Comparison of ENCODE assay signal across 8 cellular contexts in the genomic region with DNA sequence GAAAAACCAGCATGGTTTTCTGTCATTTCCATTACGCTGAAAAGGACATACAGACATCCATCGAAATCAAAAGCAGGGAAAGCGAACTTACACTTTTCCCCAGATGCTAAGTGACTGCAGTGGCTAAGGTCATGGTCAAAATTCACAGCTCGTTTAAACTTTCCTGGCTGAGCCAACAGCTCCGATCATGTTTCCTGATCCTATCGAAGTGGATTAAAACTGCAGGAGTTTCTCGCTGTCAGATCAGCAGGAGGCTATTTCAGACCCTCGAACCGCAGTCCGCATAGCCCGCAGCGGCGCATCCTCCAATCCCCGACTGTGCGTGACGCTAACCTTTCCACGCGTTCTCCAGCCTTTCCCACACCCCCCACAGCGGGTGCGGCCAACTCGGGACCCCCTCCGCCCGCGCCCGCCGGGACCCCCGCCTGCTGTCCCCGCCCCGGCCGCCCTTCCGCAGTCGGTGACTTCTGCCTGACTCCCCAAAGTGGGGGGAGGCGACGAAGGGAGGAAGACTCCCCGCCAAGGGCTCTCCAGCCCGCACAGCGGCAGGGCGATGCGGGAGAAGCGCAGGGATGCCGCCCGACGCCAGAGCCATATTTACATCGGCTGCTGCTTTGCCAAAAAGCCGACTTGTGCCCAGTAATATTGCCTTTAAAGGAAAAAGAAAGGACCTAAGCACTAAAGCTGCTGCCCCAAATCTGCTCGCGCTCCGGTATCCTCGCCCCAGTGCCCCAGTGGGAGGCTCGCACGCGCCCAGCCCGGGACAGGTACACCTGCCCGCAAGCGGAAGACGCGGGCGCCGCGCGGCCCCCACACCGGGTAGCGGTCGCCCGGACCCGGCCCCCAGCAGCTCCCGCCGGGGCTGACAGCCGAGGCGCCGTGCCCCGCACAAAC. TPM values are rescaled to one million over a fixed set of nuclear protein-coding genes. Genes with fewer than 3 reads are reported as not detected.
DNase-seq lines count a peak whose midpoint lies in the region; ATAC-seq and TF ChIP-seq lines count a peak whose summit lies in the region.

No MANE protein-coding gene starts in this region.

- WGBS in thymus = under 1% methylated on average over 72 of the region's 72 CpGs

- peak overlapping the region; percentile 88 for H3K4me3 Mint-ChIP-seq in activated CD8-positive, alpha-beta T cell treated with anti-CD3 and anti-CD28 coated beads, Interleukin-2, amount 10 ng/mL, durations not matched to agents 7 days and 5 days

- peak overlapping the region; percentile 86 for H3K27ac Mint-ChIP-seq in activated CD8-positive, alpha-beta T cell treated with anti-CD3 and anti-CD28 coated beads, Interleukin-2, amount 10 ng/mL, durations not matched to agents 7 days and 5 days

- H3K9me3 ChIP-seq in KOPT-K1 (ENCODE audit: insufficient read depth, low read length, poor library complexity, severe bottlenecking) = no peaks in the 10 kb centered on the region
- H3K9me3 ChIP-seq in thymus (ENCODE audit: control insufficient read depth) = no peaks in the 10 kb centered on the region

- H3K36me3 Mint-ChIP-seq in activated CD8-positive, alpha-beta T cell treated with anti-CD3 and anti-CD28 coated beads, Interleukin-2, amount 10 ng/mL, durations not matched to agents 7 days and 5 days (ENCODE audit: low read depth) = peaks cover 37% of the 10 kb centered on the region

- DNase-seq in CD1c-positive myeloid dendritic cell (ENCODE audit: extremely low spot score) (peak; percentile 42), epithelial cell of esophagus (ENCODE audit: low read depth) (no peak), myocyte (ENCODE audit: low read depth) (peak; percentile 57), NCI-H2029 (lab: John Stamatoyannopoulos, UW) (no peak)
- DNase-seq in activated CD8-positive, alpha-beta T cell treated with anti-CD3 and anti-CD28 coated beads, Interleukin-2, amount 10 ng/mL, durations not matched to agents 7 days and 5 days = peak; percentile 50

- H3K4me1 ChIP-seq in thymus (ENCODE audit: control insufficient read depth, insufficient read depth, low read length) = peaks cover 10% of the 10 kb centered on the region

- TF ChIP-seq CTCF in epithelial cell of esophagus (IDR thresholded peaks at IDR 0.05; ENCODE audit: insufficient read depth, low read depth, low read length, missing control alignments) = no peak

- H3K4me1 Mint-ChIP-seq in activated CD8-positive, alpha-beta T cell treated with anti-CD3 and anti-CD28 coated beads, Interleukin-2, amount 10 ng/mL, durations not matched to agents 7 days and 5 days (ENCODE audit: low read depth) = peaks cover 45% of the 10 kb centered on the region

- peak overlapping the region; percentile 84 for H3K4me3 ChIP-seq in epithelial cell of esophagus (ENCODE audit: low read length)
- peak overlapping the region; percentile 92 for H3K4me3 ChIP-seq in thymus (ENCODE audit: low read length)

- CTCF ChIA-PET in activated CD8-positive, alpha-beta T cell treated with anti-CD3 and anti-CD28 coated beads, Interleukin-2, amount 10 ng/mL, durations not matched to agents 7 days and 5 days (lab: Charles Lee) = interaction anchor here (0.9 to 4.3 kb wide), 10 partner anchors 12 to 139 kb away, joined by 3 to 17 read pairs (median 4); no protein-coding TSS in a partner anchor

- peak; percentile 13 for ATAC-seq in GM21360 (IDR thresholded peaks at IDR 0.05; ENCODE audit: unreplicated experiment)
- peak; percentile 47 for ATAC-seq in activated CD8-positive, alpha-beta T cell treated with anti-CD3 and anti-CD28 coated beads, Interleukin-2, amount 10 ng/mL, durations not matched to agents 7 days and 5 days

- no peaks in the 10 kb centered on the region for H3K27me3 Mint-ChIP-seq in activated CD8-positive, alpha-beta T cell treated with anti-CD3 and anti-CD28 coated beads, Interleukin-2, amount 10 ng/mL, durations not matched to agents 7 days and 5 days (ENCODE audit: low read depth)

- H3K36me3 ChIP-seq in KOPT-K1 (ENCODE audit: insufficient read depth, low read length) = no peaks in the 10 kb centered on the region
- H3K36me3 ChIP-seq in thymus (ENCODE audit: control insufficient read depth, insufficient read depth) = no peaks in the 10 kb centered on the region

- H3K27ac ChIP-seq in KOPT-K1 (ENCODE audit: low read depth, low read length, poor library complexity, severe bottlenecking) = peak overlapping the region; percentile 89
- peak overlapping the region; percentile 78 for H3K27ac ChIP-seq in thymus (ENCODE audit: low read depth)

- H3K9me3 Mint-ChIP-seq in activated CD8-positive, alpha-beta T cell treated with anti-CD3 and anti-CD28 coated beads, Interleukin-2, amount 10 ng/mL, durations not matched to agents 7 days and 5 days (ENCODE audit: insufficient read depth) = no peaks in the 10 kb centered on the region

- no peaks in the 10 kb centered on the region for H3K27me3 ChIP-seq in thymus (ENCODE audit: control insufficient read depth, insufficient read depth)

- POLR2A ChIA-PET in activated CD8-positive, alpha-beta T cell treated with anti-CD3 and anti-CD28 coated beads, Interleukin-2, amount 10 ng/mL, durations not matched to agents 7 days and 5 days (lab: Charles Lee) = interaction anchor here (0.5 to 3.5 kb wide), 27 partner anchors 8 to 277 kb away, joined by 3 to 35 read pairs (median 4); no protein-coding TSS in a partner anchor

RNA-seq across cellular contexts. Expression of gene PIP4K2A, which starts 1.2 kb away (rescaled TPM):
- total RNA-seq in activated CD8-positive, alpha-beta T cell treated with anti-CD3 and anti-CD28 coated beads, Interleukin-2, amount 10 ng/mL, durations not matched to agents 7 days and 5 days = 100 to 1,000 TPM; 154 to 164 TPM
- 12.5 and 22.5 TPM in 2 replicates for total RNA-seq in myocyte
- polyA plus RNA-seq in myocyte (2012) = 18.3 TPM
- polyA plus RNA-seq in thymus = 23.8 TPM

Comparison
In these comparisons a context has a peak if more than half of its experiments do, and no peak if none do; other contexts are left out.
1. DNase-seq: peak in CD1c-positive myeloid dendritic cell (single experiment), activated CD8-positive, alpha-beta T cell treated with anti-CD3 and anti-CD28 coated beads, Interleukin-2, amount 10 ng/mL, durations not matched to agents 7 days and 5 days (single experiment) and myocyte (single experiment); none in epithelial cell of esophagus (single experiment) and NCI-H2029 (single experiment).